Comparison of ENCODE assay signal across 28 cellular contexts in the genomic region with DNA sequence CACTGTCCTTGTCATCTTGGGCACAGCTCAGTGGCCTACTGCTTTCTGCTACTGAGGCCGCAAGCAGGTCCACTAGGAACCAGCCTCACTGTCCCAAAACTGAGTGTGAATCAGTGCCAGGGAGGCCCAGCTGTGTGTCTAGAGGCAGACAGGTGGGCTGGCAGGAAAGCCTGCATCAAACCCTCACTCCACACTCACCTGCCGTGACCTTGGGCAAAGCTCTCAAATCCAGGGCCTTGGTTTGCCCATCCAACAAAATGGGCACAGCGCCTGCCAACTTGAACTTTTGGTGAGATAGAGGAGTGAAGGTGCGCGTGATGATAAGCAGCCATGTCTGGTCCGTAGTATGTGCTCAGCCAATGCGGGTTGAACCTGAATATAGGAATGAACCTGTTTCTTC. TPM values are rescaled to one million over a fixed set of nuclear protein-coding genes. Genes with fewer than 3 reads are reported as not detected.
"Had no signal": no experiment of that assay in that cellular context is flagged by ENCODE, and none has a peak within 500 bp of the region (broad histone marks: within the 10 kb centered on the region; RNA-seq: fewer than 3 reads in every experiment).

No MANE protein-coding gene starts in this region.

- H3K9me3 ChIP-seq: breast epithelium, gastrocnemius medialis had no signal

- H3K27ac ChIP-seq: ascending aorta, breast epithelium, cardiac muscle cell, coronary artery, dorsolateral prefrontal cortex, gastrocnemius medialis had no signal

- H3K27me3 ChIP-seq: ascending aorta, breast epithelium, cardiac muscle cell, dorsolateral prefrontal cortex, gastrocnemius medialis had no signal

- H3K4me1 ChIP-seq: ascending aorta, breast epithelium, gastrocnemius medialis had no signal

- H3K36me3 ChIP-seq: ascending aorta, breast epithelium, cardiac muscle cell, gastrocnemius medialis had no signal

- H3K4me3 ChIP-seq: ascending aorta, breast epithelium, cardiac muscle cell, coronary artery, dorsolateral prefrontal cortex, gastrocnemius medialis had no signal

- DNase-seq: activated CD4-positive, alpha-beta memory T cell treated with anti-CD3 and anti-CD28 coated beads for 36 hours; activated CD4-positive, alpha-beta T cell treated with anti-CD3 and anti-CD28 coated beads for 36 hours; activated CD4-positive, alpha-beta T cell treated with anti-CD3 and anti-CD28 coated beads, Interleukin-2, amount 10 ng/mL, durations not matched to agents 24 days and 14 days; activated CD4-positive, CD25-positive, alpha-beta regulatory T cell; activated CD4-positive, CD25-positive, alpha-beta regulatory T cell treated with anti-CD3 and anti-CD28 coated beads, Interleukin-2, amount 50 U/mL, for 72 hours; activated CD8-positive, alpha-beta memory T cell treated with anti-CD3 and anti-CD28 coated beads, Interleukin-2, amount 10 ng/mL, durations not matched to agents 7 days and 5 days; activated CD8-positive, alpha-beta memory T cell treated with anti-CD3 and anti-CD28 coated beads, Interleukin-2, amount 50 U/mL, for 4 hours; activated CD8-positive, alpha-beta T cell treated with anti-CD3 and anti-CD28 coated beads, Interleukin-2, amount 10 ng/mL, durations not matched to agents 7 days and 5 days; activated gamma-delta T cell; activated naive CD4-positive, alpha-beta T cell; activated naive CD4-positive, alpha-beta T cell treated with anti-CD3 and anti-CD28 coated beads, Interleukin-2, amount 10 ng/mL, durations not matched to agents 7 days and 5 days; activated naive CD8-positive, alpha-beta T cell treated with anti-CD3 and anti-CD28 coated beads, Interleukin-2, amount 10 ng/mL, durations not matched to agents 7 days and 5 days; activated T-cell treated with anti-CD3 and anti-CD28 coated beads, Interleukin-2, amount 50 U/mL, for 1 hour; activated T-cell treated with anti-CD3 and anti-CD28 coated beads, Interleukin-2, amount 50 U/mL, for 72 hours; effector memory CD4-positive, alpha-beta T cell; endodermal cell; foreskin fibroblast; gastrocnemius medialis; T-helper 2 cell had no signal

- ATAC-seq: activated CD4-positive, alpha-beta T cell treated with anti-CD3 and anti-CD28 coated beads for 36 hours; activated CD8-positive, alpha-beta memory T cell treated with anti-CD3 and anti-CD28 coated beads, Interleukin-2, amount 10 ng/mL, durations not matched to agents 7 days and 5 days; activated CD8-positive, alpha-beta T cell treated with anti-CD3 and anti-CD28 coated beads, Interleukin-2, amount 10 ng/mL, durations not matched to agents 7 days and 5 days; activated naive CD4-positive, alpha-beta T cell treated with anti-CD3 and anti-CD28 coated beads, Interleukin-2, amount 50 U/mL, for 72 hours; activated T-cell treated with anti-CD3 and anti-CD28 coated beads, Interleukin-2, amount 50 U/mL, for 72 hours; esophagus mucosa; gastrocnemius medialis had no signal

RNA-seq across cellular contexts. Expression of gene ATP2C2, which starts 14.8 kb away (rescaled TPM):
- total RNA-seq: activated CD4-positive, alpha-beta memory T cell treated with anti-CD3 and anti-CD28 coated beads for 36 hours; activated CD4-positive, alpha-beta T cell treated with anti-CD3 and anti-CD28 coated beads for 36 hours; activated CD4-positive, alpha-beta T cell treated with anti-CD3 and anti-CD28 coated beads, Interleukin-2, amount 10 ng/mL, durations not matched to agents 24 days and 14 days; activated CD8-positive, alpha-beta memory T cell treated with anti-CD3 and anti-CD28 coated beads for 36 hours; activated CD8-positive, alpha-beta memory T cell treated with anti-CD3 and anti-CD28 coated beads, Interleukin-2, amount 10 ng/mL, durations not matched to agents 7 days and 5 days; activated CD8-positive, alpha-beta T cell treated with anti-CD3 and anti-CD28 coated beads, Interleukin-2, amount 10 ng/mL, durations not matched to agents 7 days and 5 days; activated naive CD4-positive, alpha-beta T cell treated with anti-CD3 and anti-CD28 coated beads, Interleukin-2, amount 50 U/mL, for 72 hours; activated naive CD8-positive, alpha-beta T cell treated with anti-CD3 and anti-CD28 coated beads, Interleukin-2, amount 10 ng/mL, durations not matched to agents 7 days and 5 days; ascending aorta; cardiac muscle cell; T-helper 1 cell treated with Interleukin-12 subunit alpha and Interleukin-12 subunit beta and Interleukin-4 antibody, amounts not matched to agents 30 ng/mL and 1 ng/mL, for 36 hours had no signal
